In genomic region chr13:52847682-52848432, GRCh38 we compare ENCODE assay signal across 1 cellular context.
A peak's percentile ranks its signal among the peaks of the same experiment; 100 is the strongest.
TF ChIP-seq lines count a peak whose summit lies in the region.

No MANE protein-coding gene starts in this region.

TF ChIP-seq in H1, 55 proteins besides CTCF, POLR2A, EP300 and RAD21 (continued from another document):
- TF ChIP-seq CHD7 (IDR thresholded peaks at IDR 0.05; ENCODE audit: insufficient replicate concordance, low read length) (no peak), SP1 (IDR thresholded peaks at IDR 0.05; ENCODE audit: low read depth, low read length) (no peak), SUZ12 (IDR thresholded peaks at IDR 0.05; ENCODE audit: low read length) (peak; percentile 87; the same call in 1 of the 2 replicates), ASH2L (IDR thresholded peaks at IDR 0.05; ENCODE audit: low read length) (no peak), SIN3A (conservative IDR thresholded peaks at IDR 0.05 in 1 of 2, IDR thresholded peaks at IDR 0.05 in 1 of 2; ENCODE audit: low read depth in 1 of 2, low read length in 2 of 2) (no peak), BCL11A (IDR thresholded peaks at IDR 0.05; ENCODE audit: low read depth in 2 of 2, low read length in 2 of 2) (no peak), CBX8 (IDR thresholded peaks at IDR 0.05; ENCODE audit: borderline replicate concordance, low read depth, low read length) (no peak), MAX (IDR thresholded peaks at IDR 0.05) (peak; percentile 90), TCF12 (IDR thresholded peaks at IDR 0.05; ENCODE audit: low read depth, low read length) (no peak), SP4 (IDR thresholded peaks at IDR 0.05; ENCODE audit: low read length) (no peak), TBP (IDR thresholded peaks at IDR 0.05; ENCODE audit: low read depth, low read length) (no peak), JUND (IDR thresholded peaks at IDR 0.05; ENCODE audit: low read length) (no peak), EZH2 (IDR thresholded peaks at IDR 0.05; ENCODE audit: low read depth, low read length, severe bottlenecking) (peak; percentile 88), TAF7 (optimal IDR thresholded peaks at IDR 0.05; ENCODE audit: borderline replicate concordance, low read depth, low read length) (no peak), ATF3 (IDR thresholded peaks at IDR 0.05; ENCODE audit: insufficient read depth, low read depth, low read length) (no peak), SP2 (IDR thresholded peaks at IDR 0.05; ENCODE audit: low read length) (no peak), KDM4A (IDR thresholded peaks at IDR 0.05; ENCODE audit: low read depth, low read length, severe bottlenecking) (peak; percentile 22), FOSL1 (IDR thresholded peaks at IDR 0.05; ENCODE audit: insufficient read depth, low read depth, low read length) (no peak), CEBPB (IDR thresholded peaks at IDR 0.05; ENCODE audit: low read depth, low read length) (peak; percentile 77), SIX5 (IDR thresholded peaks at IDR 0.05; ENCODE audit: low read depth, low read length) (no peak), ZNF274 (IDR thresholded peaks at IDR 0.05; ENCODE audit: borderline replicate concordance, extremely low read depth, low read length) (no peak), GABPA (IDR thresholded peaks at IDR 0.05; ENCODE audit: borderline replicate concordance, insufficient read depth, low read length) (no peak), BACH1 (IDR thresholded peaks at IDR 0.05; ENCODE audit: low read length) (no peak), KDM5A (IDR thresholded peaks at IDR 0.05; ENCODE audit: low read length) (no peak)
TF ChIP-seq in H1: peak in this region for 7.
